ENCODE assay signal across 9 cellular contexts in genomic region chr9:130034570-130034969, GRCh38. TPM values are rescaled to one million over a fixed set of nuclear protein-coding genes. Genes with fewer than 3 reads are reported as not detected.
DNase-seq lines count a peak whose midpoint lies in the region; FAIRE-seq and TF ChIP-seq lines count a peak whose summit lies in the region.
"Had no signal": no experiment of that assay in that cellular context is flagged by ENCODE, and none has a peak within 500 bp of the region (broad histone marks: within the 10 kb centered on the region; RNA-seq: fewer than 3 reads in every experiment).

No MANE protein-coding gene starts in this region.

- no peaks in the 10 kb centered on the region for H3K27me3 Mint-ChIP-seq in activated naive CD8-positive, alpha-beta T cell treated with anti-CD3 and anti-CD28 coated beads for 36 hours

- H3K4me3 Mint-ChIP-seq in activated naive CD8-positive, alpha-beta T cell treated with anti-CD3 and anti-CD28 coated beads for 36 hours: peak overlapping the region; percentile 61

- peaks cover 46% of the 10 kb centered on the region for H3K36me3 Mint-ChIP-seq in activated naive CD8-positive, alpha-beta T cell treated with anti-CD3 and anti-CD28 coated beads for 36 hours

- POLR2A ChIA-PET in HEK293T (lab: Yijun Ruan, JAX): no interaction called here

- H3K9me3 Mint-ChIP-seq in activated naive CD8-positive, alpha-beta T cell treated with anti-CD3 and anti-CD28 coated beads for 36 hours: no peaks in the 10 kb centered on the region

- DNase-seq in AG08396 (ENCODE audit: low spot score) (peak; percentile 55), GM19239 (ENCODE audit: insufficient read length, low spot score) (no peak), iris pigment epithelial cell (ENCODE audit: low read depth) (peak; percentile 90), HEK293T (ENCODE audit: extremely low spot score) (no peak), NCI-H146 treated with DMSO at 0.1 percent for 48 hours (lab: John Stamatoyannopoulos, UW; ENCODE audit: unreplicated experiment) (no peak), DMS79 (lab: John Stamatoyannopoulos, UW) (no peak)
- no peak for DNase-seq in activated naive CD8-positive, alpha-beta T cell treated with anti-CD3 and anti-CD28 coated beads for 36 hours
- DNase-seq in stimulated activated CD8-positive, alpha-beta memory T cell treated with anti-CD3 and anti-CD28 coated beads, Interleukin-4, amount 100 ng/mL, for 48 hours: no peak
- DNase-seq: cerebellar nuclear complex had no signal

- peak; percentile 63 for FAIRE-seq in GM19239 (lab: Jason Lieb, UNC)

- CTCF ChIA-PET in HEK293T (lab: Yijun Ruan, JAX): interaction anchor here (0.6 kb wide), 1 partner anchor 281 kb away, joined by 3 read pairs; no protein-coding TSS in a partner anchor

- H3K4me1 Mint-ChIP-seq in activated naive CD8-positive, alpha-beta T cell treated with anti-CD3 and anti-CD28 coated beads for 36 hours: peaks cover 93% of the 10 kb centered on the region

- H3K27ac Mint-ChIP-seq in activated naive CD8-positive, alpha-beta T cell treated with anti-CD3 and anti-CD28 coated beads for 36 hours: peak overlapping the region; percentile 92

TF ChIP-seq in HEK293T, 16 proteins besides CTCF, POLR2A, EP300 and RAD21:
- no peak for TF ChIP-seq LEF1 (IDR thresholded peaks at IDR 0.05; ENCODE audit: borderline replicate concordance)
- no peak for TF ChIP-seq ZNF384 (IDR thresholded peaks at IDR 0.05)

RNA-seq across cellular contexts. Expression of gene FNBP1, which starts 8.4 kb away (rescaled TPM):
- total RNA-seq in activated naive CD8-positive, alpha-beta T cell treated with anti-CD3 and anti-CD28 coated beads for 36 hours: 100 to 1,000 TPM; 198 TPM

RNA-seq across cellular contexts. Expression of gene GPR107, which starts 19.1 kb away (rescaled TPM):
- 10 to 100 TPM; 17.7 to 19.4 TPM for total RNA-seq in activated naive CD8-positive, alpha-beta T cell treated with anti-CD3 and anti-CD28 coated beads for 36 hours

Comparison
In these comparisons a context has a peak if more than half of its experiments do, and no peak if none do; other contexts are left out.
1. DNase-seq: peak in AG08396 (single experiment) and iris pigment epithelial cell (single experiment); none in GM19239 (single experiment), activated naive CD8-positive, alpha-beta T cell treated with anti-CD3 and anti-CD28 coated beads for 36 hours (single experiment), HEK293T (single experiment), NCI-H146 treated with DMSO at 0.1 percent for 48 hours (single experiment), stimulated activated CD8-positive, alpha-beta memory T cell treated with anti-CD3 and anti-CD28 coated beads, Interleukin-4, amount 100 ng/mL, for 48 hours (single experiment) and DMS79 (single experiment).